In the genomic region with DNA sequence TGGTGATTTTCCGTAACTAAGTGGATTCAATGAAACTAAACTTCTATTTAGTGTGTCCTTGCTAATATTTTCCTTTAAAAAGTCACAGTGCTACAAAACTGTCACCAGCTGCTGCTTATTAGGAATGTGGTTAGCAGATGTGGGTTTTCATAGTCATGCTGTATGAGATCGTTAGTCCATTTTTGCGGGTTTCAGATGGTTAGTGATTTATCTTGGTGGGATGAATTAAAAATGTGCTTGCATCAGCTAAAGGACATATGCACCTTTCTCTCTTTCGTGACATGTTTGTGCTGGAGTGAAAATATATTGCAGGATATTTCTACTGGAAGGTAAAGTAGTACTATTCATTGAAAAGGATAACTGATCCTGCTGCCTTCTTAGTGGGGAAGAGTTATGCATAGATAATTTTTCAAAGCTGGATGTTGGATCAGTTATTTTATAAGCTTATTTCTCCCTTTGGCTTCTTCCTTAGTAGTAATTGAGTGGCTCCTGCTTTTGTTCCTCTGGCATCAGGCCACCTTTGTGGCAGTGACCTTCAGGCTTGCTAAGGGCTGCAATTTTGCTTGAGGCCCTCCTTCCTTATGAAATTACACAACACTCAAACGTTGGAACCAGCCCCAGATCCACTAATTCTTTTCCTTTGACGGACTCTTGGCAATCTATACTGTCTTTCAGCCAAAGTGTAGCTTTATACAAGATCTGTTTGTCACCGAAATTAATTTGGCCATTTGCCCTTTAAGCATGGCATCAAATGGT, we compare ENCODE assay signal across 8 cellular contexts. TPM values are rescaled to one million over a fixed set of nuclear protein-coding genes. Genes with fewer than 3 reads are reported as not detected.
DNase-seq lines count a peak whose midpoint lies in the region; ATAC-seq and TF ChIP-seq lines count a peak whose summit lies in the region.

No MANE protein-coding gene starts in this region.

- DNase-seq in AG08395 (ENCODE audit: low spot score), result peak; percentile 68
- peak; percentile 57 for DNase-seq in NCI-H1105 (lab: John Stamatoyannopoulos, UW)
- no peak for DNase-seq in chondrocyte (ENCODE audit: low spot score)
- no peak for DNase-seq in mesothelial cell of epicardium (ENCODE audit: low spot score in 2 of 2, unreplicated experiment in 2 of 2)
- no peak for DNase-seq in T-helper 2 cell
- DNase-seq in HuH-7 (ENCODE audit: low spot score), result no peak
- no peak for DNase-seq in WERI-Rb-1

- no peaks in the 10 kb centered on the region for H3K9me3 Mint-ChIP-seq in chondrocyte (ENCODE audit: low read depth)
- no peaks in the 10 kb centered on the region for H3K9me3 Mint-ChIP-seq in mesothelial cell of epicardium

- no peak overlapping the region for H3K4me3 ChIP-seq in WERI-Rb-1 (ENCODE audit: low read depth, low read length)

- H3K27me3 Mint-ChIP-seq in chondrocyte (ENCODE audit: low read depth) (no peaks in the 10 kb centered on the region), mesothelial cell of epicardium (ENCODE audit: low read depth) (no peaks in the 10 kb centered on the region)

- ATAC-seq in GM18519 (IDR thresholded peaks at IDR 0.05; ENCODE audit: low FRiP score, unreplicated experiment), result no peak

- no peaks in the 10 kb centered on the region for H3K36me3 Mint-ChIP-seq in chondrocyte (ENCODE audit: low read depth)
- H3K36me3 Mint-ChIP-seq in mesothelial cell of epicardium, result peaks cover 5% of the 10 kb centered on the region

- no peaks in the 10 kb centered on the region; the same call in none of the 2 replicates for H3K36me3 ChIP-seq in WERI-Rb-1

- no peak overlapping the region for H3K4me3 Mint-ChIP-seq in chondrocyte (ENCODE audit: unreplicated experiment)
- no peak overlapping the region for H3K4me3 Mint-ChIP-seq in mesothelial cell of epicardium

- TF ChIP-seq CTCF in chondrocyte (IDR thresholded peaks at IDR 0.05), result no peak
- no peak for TF ChIP-seq CTCF in mesothelial cell of epicardium (IDR thresholded peaks at IDR 0.05; ENCODE audit: unreplicated experiment)
- no peak for TF ChIP-seq CTCF in WERI-Rb-1 (IDR thresholded peaks at IDR 0.05; ENCODE audit: low read depth, low read length)

- H3K4me1 Mint-ChIP-seq in chondrocyte (ENCODE audit: low read depth) (peaks cover 33% of the 10 kb centered on the region), mesothelial cell of epicardium (peaks cover 20% of the 10 kb centered on the region)

- H3K9me3 ChIP-seq in WERI-Rb-1 (ENCODE audit: severe bottlenecking), result no peaks in the 10 kb centered on the region

- no peaks in the 10 kb centered on the region for H3K27me3 ChIP-seq in WERI-Rb-1 (ENCODE audit: insufficient read depth, low read depth, severe bottlenecking)

- no peak overlapping the region for H3K27ac ChIP-seq in WERI-Rb-1

- peak overlapping the region; percentile 81 for H3K27ac Mint-ChIP-seq in chondrocyte (ENCODE audit: unreplicated experiment)
- peak overlapping the region; percentile 87 for H3K27ac Mint-ChIP-seq in mesothelial cell of epicardium

RNA-seq across cellular contexts. Expression of a gene that starts 7.5 kb away (rescaled TPM):
- total RNA-seq in chondrocyte, result 38.4 to 49.5 TPM (median 49.1 TPM) in 3 replicates
- total RNA-seq in mesothelial cell of epicardium, result 25.7 to 29.8 TPM (median 26.7 TPM) in 3 replicates

RNA-seq across cellular contexts. Expression of a gene that starts 47.0 kb away (rescaled TPM):
- total RNA-seq in chondrocyte (37.2 to 46.0 TPM (median 41.7 TPM) in 3 replicates), mesothelial cell of epicardium (45.0 to 49.4 TPM (median 48.0 TPM) in 3 replicates)

RNA-seq across cellular contexts. Expression of a gene that starts 47.0 kb away (rescaled TPM):
- 77.1 to 83.2 TPM (median 83.1 TPM) in 3 replicates for total RNA-seq in chondrocyte
- total RNA-seq in mesothelial cell of epicardium, result 91.9 to 96.7 TPM (median 95.2 TPM) in 3 replicates

Comparison
In these comparisons a context has a peak if more than half of its experiments do, and no peak if none do; other contexts are left out.
1. DNase-seq: peak in AG08395 (single experiment) and NCI-H1105 (single experiment); none in chondrocyte (single experiment), mesothelial cell of epicardium (0 of 2), T-helper 2 cell (0 of 5), HuH-7 (single experiment) and WERI-Rb-1 (single experiment).